Comparison of ENCODE assay signal across 9 cellular contexts in the genomic region with DNA sequence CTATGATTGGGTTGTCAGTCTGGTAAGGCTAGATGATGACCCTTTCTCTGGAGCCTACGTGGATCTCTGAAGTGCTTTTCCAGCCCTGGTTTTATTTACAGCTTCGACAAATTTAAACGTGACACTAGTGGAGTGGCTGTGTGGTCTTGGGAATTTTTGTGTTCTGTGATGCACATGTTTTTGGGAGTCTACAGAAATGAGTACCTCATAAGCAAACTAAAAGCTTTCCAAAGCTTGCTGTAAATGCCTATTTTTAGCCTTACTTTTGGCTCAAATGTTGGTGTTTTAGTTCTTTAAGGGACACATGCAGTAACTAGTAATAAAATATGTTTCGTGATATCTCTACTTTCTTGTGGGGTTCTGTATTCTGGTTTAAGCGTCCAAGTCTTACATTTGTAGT. TPM values are rescaled to one million over a fixed set of nuclear protein-coding genes. Genes with fewer than 3 reads are reported as not detected.
DNase-seq lines count a peak whose midpoint lies in the region; ATAC-seq and TF ChIP-seq lines count a peak whose summit lies in the region.
"Had no signal": no experiment of that assay in that cellular context is flagged by ENCODE, and none has a peak within 500 bp of the region (broad histone marks: within the 10 kb centered on the region; RNA-seq: fewer than 3 reads in every experiment).

No MANE protein-coding gene starts in this region.

- H4K20me1 ChIP-seq in SU-DHL-6 (ENCODE audit: low read depth, low read length) (peaks cover 40% of the 10 kb centered on the region), fibroblast of lung (ENCODE audit: control insufficient read depth, extremely low read depth, insufficient read depth, low read length) (peaks cover 9% of the 10 kb centered on the region)

- ATAC-seq in GM18858 (IDR thresholded peaks at IDR 0.05; ENCODE audit: unreplicated experiment), result no peak

- peak overlapping the region; percentile 76 for H3K4me2 ChIP-seq in SU-DHL-6 (ENCODE audit: low read depth, low read length, poor library complexity, severe bottlenecking)
- peak overlapping the region; percentile 88 for H3K4me2 ChIP-seq in fibroblast of lung (ENCODE audit: extremely low read depth, insufficient read depth, low read length)

- H2AFZ ChIP-seq in SU-DHL-6 (ENCODE audit: low read depth, low read length, severe bottlenecking) (no peak overlapping the region), fibroblast of lung (ENCODE audit: low read length) (no peak overlapping the region)

- H3K27ac ChIP-seq in SU-DHL-6 (ENCODE audit: low read depth, low read length) (peak overlapping the region; percentile 36; the same call in 1 of the 2 replicates), fibroblast of lung (ENCODE audit: insufficient read depth, low read length) (peak overlapping the region; percentile 36)

- peaks cover 7% of the 10 kb centered on the region; the same call in 1 of the 2 replicates for H3F3A ChIP-seq in SU-DHL-6 (ENCODE audit: insufficient read depth)

- H3K4me3 ChIP-seq in GM12865 (ENCODE audit: low read depth, low read length) (peak overlapping the region; percentile 62), SU-DHL-6 (ENCODE audit: insufficient read depth, low read length, poor library complexity, severe bottlenecking) (peak overlapping the region; percentile 51), fibroblast of lung (replicated peaks in 1 of 4; ENCODE audit: control extremely low read depth in 1 of 4, insufficient read depth in 1 of 4, low read depth in 3 of 4, low read length in 4 of 4) (peak overlapping the region; percentile 36 to 91 (median 48)), skeletal muscle cell (ENCODE audit: low read depth, low read length) (peak overlapping the region; percentile 38)

- no peaks in the 10 kb centered on the region for H3K9me3 ChIP-seq in SU-DHL-6 (ENCODE audit: insufficient read depth, low read length)
- H3K9me3 ChIP-seq in fibroblast of lung (ENCODE audit: control insufficient read depth, insufficient read depth, low read depth, low read length), result no peaks in the 10 kb centered on the region

- DNase-seq in GM12865 (ENCODE audit: low read depth), result no peak
- DNase-seq in fibroblast of lung (ENCODE audit: low read depth in 2 of 2), result peak in 1 of 2 donors; percentile 31
- no peak for DNase-seq in skeletal muscle cell (ENCODE audit: low read depth)
- no peak for DNase-seq in DMS 273 (lab: John Stamatoyannopoulos, UW; ENCODE audit: unreplicated experiment)
- DNase-seq in NCI-H1436 (lab: John Stamatoyannopoulos, UW), result no peak
- no peak for DNase-seq in COLO829 (ENCODE audit: low spot score)
- DNase-seq: cortex of kidney had no signal

- no peaks in the 10 kb centered on the region for H3K9me2 ChIP-seq in SU-DHL-6 (replicated peaks; ENCODE audit: insufficient read depth, low read length)

- peaks cover 93% of the 10 kb centered on the region for H3K79me2 ChIP-seq in SU-DHL-6 (ENCODE audit: insufficient read depth, low read length)
- peaks cover 80% of the 10 kb centered on the region for H3K79me2 ChIP-seq in fibroblast of lung (ENCODE audit: control insufficient read depth, insufficient read depth, low read length)

- peak overlapping the region; percentile 43 for H3K9ac ChIP-seq in SU-DHL-6 (ENCODE audit: low read length)
- no peak overlapping the region for H3K9ac ChIP-seq in fibroblast of lung (ENCODE audit: insufficient read depth, low read length)

- TF ChIP-seq CTCF in GM12865 (IDR thresholded peaks at IDR 0.05; ENCODE audit: insufficient read depth, low read depth, low read length, missing control alignments) (no peak), SU-DHL-6 (IDR thresholded peaks at IDR 0.05; ENCODE audit: insufficient read depth, low read length, poor library complexity, severe bottlenecking) (no peak), fibroblast of lung (conservative IDR thresholded peaks at IDR 0.05 in 1 of 2, IDR thresholded peaks at IDR 0.05 in 1 of 2; ENCODE audit: low read depth in 1 of 2, low read length in 2 of 2) (no peak)

- no peaks in the 10 kb centered on the region; the same call in 1 of the 2 replicates for H3K36me3 ChIP-seq in SU-DHL-6 (ENCODE audit: low read length)
- H3K36me3 ChIP-seq in fibroblast of lung (ENCODE audit: control insufficient read depth, insufficient read depth, low read length), result no peaks in the 10 kb centered on the region

- H3K27me3 ChIP-seq in SU-DHL-6 (ENCODE audit: low read length) (no peaks in the 10 kb centered on the region), fibroblast of lung (ENCODE audit: control insufficient read depth, insufficient read depth, low read length) (no peaks in the 10 kb centered on the region)

- peaks cover 17% of the 10 kb centered on the region for H3K4me1 ChIP-seq in fibroblast of lung (ENCODE audit: control insufficient read depth, extremely low read depth, insufficient read depth, low read length)

RNA-seq across cellular contexts. Expression of a gene that starts 3.3 kb away (rescaled TPM):
- total RNA-seq in fibroblast of lung, result 32.4 and 51.0 TPM in 2 replicates
- polyA plus RNA-seq in fibroblast of lung, result 81.3 and 115 TPM in 2 replicates
- polyA plus RNA-seq in fibroblast of lung (2012), result 76.2 and 79.9 TPM in 2 replicates
- polyA minus RNA-seq in fibroblast of lung (ENCODE audit: low replicate concordance), result 154 and 232 TPM in 2 replicates
